ENCODE assay signal across 30 cellular contexts in genomic region chr7:5222861-5223411, GRCh38. TPM values are rescaled to one million over a fixed set of nuclear protein-coding genes. Genes with fewer than 3 reads are reported as not detected.
DNase-seq lines count a peak whose midpoint lies in the region; ATAC-seq, FAIRE-seq and TF ChIP-seq lines count a peak whose summit lies in the region.
"Had no signal": no experiment of that assay in that cellular context is flagged by ENCODE, and none has a peak within 500 bp of the region (broad histone marks: within the 10 kb centered on the region; RNA-seq: fewer than 3 reads in every experiment).

No MANE protein-coding gene starts in this region.

- BruUV-seq in Panc1 (replicated peaks; lab: Mats Ljungman, UMichigan) = no TSS peak

- no peaks in the 10 kb centered on the region for H3K27me3 Mint-ChIP-seq in neural progenitor cell (ENCODE audit: insufficient read depth, low read depth)
- H3K27me3 Mint-ChIP-seq: activated CD4-positive, alpha-beta memory T cell treated with anti-CD3 and anti-CD28 coated beads, Interleukin-2, amount 10 ng/mL, durations not matched to agents 7 days and 5 days; activated naive CD4-positive, alpha-beta T cell treated with anti-CD3 and anti-CD28 coated beads, Interleukin-2, amount 50 U/mL, for 24 hours; B cell had no signal

- no peak overlapping the region for H3K27ac Mint-ChIP-seq in neural progenitor cell
- H3K27ac Mint-ChIP-seq: activated CD4-positive, alpha-beta memory T cell treated with anti-CD3 and anti-CD28 coated beads, Interleukin-2, amount 10 ng/mL, durations not matched to agents 7 days and 5 days; activated naive CD4-positive, alpha-beta T cell treated with anti-CD3 and anti-CD28 coated beads, Interleukin-2, amount 50 U/mL, for 24 hours; activated T-helper 2 cell treated with anti-CD3 and anti-CD28 coated beads, Interferon-gamma antibody, Interleukin-2, Interleukin-4, amounts not matched to agents 10 μg/mL and 5 μg/mL and 100 μg/mL, durations not matched to agents 14 hours and 24 hours and 36 hours; B cell; T-helper 1 cell treated with Interleukin-12 subunit alpha and Interleukin-12 subunit beta and Interleukin-4 antibody, amounts not matched to agents 30 μg/mL and 1 μg/mL, for 36 hours had no signal

- TF ChIP-seq CTCF in heart left ventricle (IDR thresholded peaks at IDR 0.05) = no peak
- TF ChIP-seq CTCF in Panc1 (IDR thresholded peaks at IDR 0.05) = no peak
- no peak for TF ChIP-seq CTCF in neural progenitor cell (IDR thresholded peaks at IDR 0.05)

- no peaks in the 10 kb centered on the region for H3K4me1 Mint-ChIP-seq in neural progenitor cell
- H3K4me1 Mint-ChIP-seq: activated CD4-positive, alpha-beta memory T cell treated with anti-CD3 and anti-CD28 coated beads, Interleukin-2, amount 10 ng/mL, durations not matched to agents 7 days and 5 days; activated naive CD4-positive, alpha-beta T cell treated with anti-CD3 and anti-CD28 coated beads, Interleukin-2, amount 50 U/mL, for 24 hours had no signal

- no peak overlapping the region for H2AFZ ChIP-seq in neural progenitor cell (replicated peaks)

- 87% methylated on average over 26 of the region's 26 CpGs for WGBS in right cardiac atrium
- WGBS in heart left ventricle, 4 donors = 87 to 89% (median 88%) methylated on average over 24 to 26 of the region's 26 CpGs

- H3K4me3 ChIP-seq in right cardiac atrium (ENCODE audit: low read length) = no peak overlapping the region
- H3K4me3 ChIP-seq in heart left ventricle = no peak overlapping the region
- H3K4me3 ChIP-seq in Panc1 (ENCODE audit: low read depth in 2 of 2, low read length in 2 of 2) = no peak overlapping the region
- no peak overlapping the region for H3K4me3 ChIP-seq in neural progenitor cell
- H3K4me3 ChIP-seq: breast epithelium, transverse colon had no signal

- H3K9me3 ChIP-seq in right cardiac atrium (ENCODE audit: control insufficient read depth, low read length) (no peaks in the 10 kb centered on the region), heart left ventricle (no peaks in the 10 kb centered on the region), Panc1 (ENCODE audit: control insufficient read depth, insufficient read depth, low read depth, low read length) (no peaks in the 10 kb centered on the region), neural progenitor cell (ENCODE audit: low read depth) (no peaks in the 10 kb centered on the region)
- H3K9me3 ChIP-seq: breast epithelium, transverse colon had no signal

- H3K9me3 Mint-ChIP-seq in neural progenitor cell = no peaks in the 10 kb centered on the region
- H3K9me3 Mint-ChIP-seq: activated CD4-positive, alpha-beta memory T cell treated with anti-CD3 and anti-CD28 coated beads, Interleukin-2, amount 10 ng/mL, durations not matched to agents 7 days and 5 days; activated naive CD4-positive, alpha-beta T cell treated with anti-CD3 and anti-CD28 coated beads, Interleukin-2, amount 50 U/mL, for 24 hours; activated T-helper 2 cell treated with anti-CD3 and anti-CD28 coated beads, Interferon-gamma antibody, Interleukin-2, Interleukin-4, amounts not matched to agents 10 μg/mL and 5 μg/mL and 100 μg/mL, durations not matched to agents 14 hours and 24 hours and 36 hours; T-helper 1 cell treated with Interleukin-12 subunit alpha and Interleukin-12 subunit beta and Interleukin-4 antibody, amounts not matched to agents 30 μg/mL and 1 μg/mL, for 36 hours had no signal

- H3K4me1 ChIP-seq in right cardiac atrium (ENCODE audit: control insufficient read depth, insufficient read depth, low read length) = no peaks in the 10 kb centered on the region
- H3K4me1 ChIP-seq in heart left ventricle = peaks cover 0 to 20% (median 0%) of the 10 kb centered on the region in 12 donors
- peaks cover 3% of the 10 kb centered on the region; the same call in 1 of the 2 replicates for H3K4me1 ChIP-seq in Panc1 (ENCODE audit: control insufficient read depth, insufficient read depth, low read length)
- no peaks in the 10 kb centered on the region for H3K4me1 ChIP-seq in neural progenitor cell
- H3K4me1 ChIP-seq: breast epithelium, transverse colon had no signal

- in situ Hi-C loops in Panc1 (cut with HindIII; ENCODE audit: low pct_unique_long_range_greater_than_20kb, low sequenced_read_pairs) = no loop called here

- peak in 2 of 3 donors; percentile 44 to 48 for DNase-seq in right cardiac atrium
- no peak for DNase-seq in heart left ventricle
- no peak for DNase-seq in Panc1 (ENCODE audit: low read depth, low spot score)
- peak; percentile 43 for DNase-seq in neural progenitor cell (ENCODE audit: low spot score)
- no peak for DNase-seq in urothelium cell line (ENCODE audit: low spot score)
- DNase-seq in COLO829 (ENCODE audit: low spot score) = no peak
- no peak for DNase-seq in mucosa of gallbladder (ENCODE audit: low spot score)
- DNase-seq: activated CD4-positive, alpha-beta memory T cell treated with anti-CD3 and anti-CD28 coated beads, Interleukin-2, amount 10 ng/mL, durations not matched to agents 7 days and 5 days; activated CD4-positive, alpha-beta T cell treated with anti-CD3 and anti-CD28 coated beads for 1 hour; effector memory CD4-positive, alpha-beta T cell; erythroblast; GF-D8; HFFc6; Karpas-422; kidney glomerular epithelial cell; mesenchymal stem cell; MV-4-11; NCI-H1694; NCI-H226; NCI-H774; small intestine; stimulated activated CD4-positive, alpha-beta T cell treated with anti-CD3 and anti-CD28 coated beads, Interleukin-2, amount 100 ng/mL, for 24 hours; transverse colon had no signal

- intact Hi-C loops in right cardiac atrium (cut with DNase I) = no loop called here
- intact Hi-C loops in heart left ventricle (cut with DNase I) = no loop called here
- intact Hi-C loops in Panc1 (cut with micrococcal nuclease; ENCODE audit: unreplicated experiment) = no loop called here

- ATAC-seq in right cardiac atrium (peak; percentile 25 to 58), heart left ventricle (no peak), Panc1 (peak; percentile 33; the same call in 1 of the 2 replicates), GM19035 (IDR thresholded peaks at IDR 0.05; ENCODE audit: unreplicated experiment) (no peak)

- H4K20me1 ChIP-seq in neural progenitor cell (ENCODE audit: low read depth) = peaks cover 3% of the 10 kb centered on the region

- H3K36me3 ChIP-seq in heart left ventricle (peaks cover 2 to 98% (median 95%) of the 10 kb centered on the region in 9 donors), Panc1 (ENCODE audit: control insufficient read depth, insufficient read depth, low read length) (peaks cover 13% of the 10 kb centered on the region; the same call in 1 of the 2 replicates), neural progenitor cell (peaks cover 3% of the 10 kb centered on the region)

- no peak overlapping the region for H3K4me3 Mint-ChIP-seq in neural progenitor cell
- H3K4me3 Mint-ChIP-seq: activated CD4-positive, alpha-beta memory T cell treated with anti-CD3 and anti-CD28 coated beads, Interleukin-2, amount 10 ng/mL, durations not matched to agents 7 days and 5 days; activated naive CD4-positive, alpha-beta T cell treated with anti-CD3 and anti-CD28 coated beads, Interleukin-2, amount 50 U/mL, for 24 hours; B cell; HFFc6; T-helper 1 cell treated with Interleukin-12 subunit alpha and Interleukin-12 subunit beta and Interleukin-4 antibody, amounts not matched to agents 30 μg/mL and 1 μg/mL, for 36 hours had no signal

- FAIRE-seq in urothelium cell line (lab: Jason Lieb, UNC) = peak; percentile 48
- FAIRE-seq: colon, small intestine had no signal

- H3K27me3 ChIP-seq in right cardiac atrium (ENCODE audit: control insufficient read depth, insufficient read depth) = no peaks in the 10 kb centered on the region
- H3K27me3 ChIP-seq in heart left ventricle = no peaks in the 10 kb centered on the region
- H3K27me3 ChIP-seq in Panc1 (ENCODE audit: control insufficient read depth, insufficient read depth, low read length) = no peaks in the 10 kb centered on the region
- no peaks in the 10 kb centered on the region for H3K27me3 ChIP-seq in neural progenitor cell
- H3K27me3 ChIP-seq: breast epithelium, transverse colon had no signal

- no peaks in the 10 kb centered on the region for H3F3A ChIP-seq in neural progenitor cell (ENCODE audit: low read depth)

- H3K4me2 ChIP-seq in neural progenitor cell = no peak overlapping the region

- H3K9ac ChIP-seq in neural progenitor cell = no peak overlapping the region

- POLR2A ChIA-PET in Panc1 (lab: Charles Lee) = no interaction called here

- CTCF ChIA-PET in Panc1 (lab: Charles Lee) = no interaction called here

- H3K36me3 Mint-ChIP-seq in neural progenitor cell = peaks cover 28% of the 10 kb centered on the region

- H3K79me2 ChIP-seq in neural progenitor cell (ENCODE audit: low read depth) = no peaks in the 10 kb centered on the region

- H3K27ac ChIP-seq in right cardiac atrium (ENCODE audit: low read length) (no peak overlapping the region), heart left ventricle (no peak overlapping the region), Panc1 (ENCODE audit: low read length) (no peak overlapping the region), neural progenitor cell (no peak overlapping the region)
- H3K27ac ChIP-seq: breast epithelium, transverse colon had no signal

- TF ChIP-seq POLR2A in heart left ventricle (IDR thresholded peaks at IDR 0.05) = no peak

RNA-seq across cellular contexts. Expression of gene WIPI2, which starts 32.9 kb away (rescaled TPM):
- total RNA-seq in right cardiac atrium = 10 to 100 TPM; 50.3 to 61.3 (median 56.2) TPM
- polyA plus RNA-seq in right cardiac atrium = 38.0 TPM
- 10 to 100 TPM; 39.0 to 90.4 (median 51.1) TPM for total RNA-seq in heart left ventricle
- polyA plus RNA-seq in heart left ventricle = 10 to 100 TPM; 18.6 to 43.1 TPM
- total RNA-seq in Panc1 (2021; ENCODE audit: unreplicated experiment) = 64.8 TPM
- 88.1 TPM for polyA plus RNA-seq in Panc1 (2012; ENCODE audit: insufficient read length)
- 64.9 and 74.8 TPM in 2 replicates for total RNA-seq in neural progenitor cell (ENCODE audit: low replicate concordance)
- 61.4 TPM for total RNA-seq in mucosa of gallbladder

RNA-seq across cellular contexts. Expression of gene SLC29A4, which starts 59.8 kb away (rescaled TPM):
- total RNA-seq in right cardiac atrium (1 to 10 TPM; 2.9 to 5.5 (median 3.6) TPM), heart left ventricle (1 to 10 TPM; 1.6 to 7.3 (median 3.0) TPM), Panc1 (2021; ENCODE audit: unreplicated experiment) (38.9 TPM), neural progenitor cell (ENCODE audit: low replicate concordance) (7.3 and 20.8 TPM in 2 replicates), mucosa of gallbladder (6.0 TPM)
- polyA plus RNA-seq in right cardiac atrium (11.8 TPM), heart left ventricle (1 to 10 TPM; 4.7 to 5.2 TPM)
- 83.6 TPM for polyA plus RNA-seq in Panc1 (2012; ENCODE audit: insufficient read length)

Comparison
In these comparisons a context has a peak if more than half of its experiments do, and no peak if none do; other contexts are left out.
1. ATAC-seq: peak in right cardiac atrium (2 of 2) and Panc1 (single experiment); none in heart left ventricle (0 of 4) and GM19035 (single experiment).
2. DNase-seq: peak in right cardiac atrium (2 of 3) and neural progenitor cell (single experiment); none in heart left ventricle (0 of 5), Panc1 (single experiment), urothelium cell line (single experiment), COLO829 (single experiment) and mucosa of gallbladder (single experiment).